Comparison of ENCODE assay signal across 22 cellular contexts in genomic region chr4:183322326-183322725, GRCh38. TPM values are rescaled to one million over a fixed set of nuclear protein-coding genes. Genes with fewer than 3 reads are reported as not detected.
"Had no signal": no experiment of that assay in that cellular context is flagged by ENCODE, and none has a peak within 500 bp of the region (broad histone marks: within the 10 kb centered on the region; RNA-seq: fewer than 3 reads in every experiment).

Gene CLDN24 (minus strand): TSS chr4:183322426. CDS start chr4:183322426, 0 bp downstream.

- H3K27ac ChIP-seq: brain microvascular endothelial cell, upper lobe of right lung had no signal

- DNase-seq: activated CD4-positive, CD25-positive, alpha-beta regulatory T cell; activated gamma-delta T cell treated with Interleukin-2 at 50 U/mL for 16 hours; activated T-cell treated with anti-CD3 and anti-CD28 coated beads, Interleukin-2, amount 50 U/mL, for 4 hours; anterior cingulate cortex; brain microvascular endothelial cell; cerebellar nuclear complex; effector CD8-positive, alpha-beta T cell; foreskin fibroblast; hippocampal formation; kidney; left ventricle myocardium superior; mesenchymal stem cell; upper lobe of right lung had no signal

- H3K9me3 Mint-ChIP-seq: activated T-cell treated with anti-CD3 and anti-CD28 coated beads, Interleukin-2, amount 50 U/mL, for 4 hours had no signal

- H3K4me3 ChIP-seq: upper lobe of right lung had no signal

- H3K36me3 Mint-ChIP-seq: activated naive CD8-positive, alpha-beta T cell had no signal

- H3K27me3 ChIP-seq: brain microvascular endothelial cell, upper lobe of right lung had no signal

- H3K36me3 ChIP-seq: brain microvascular endothelial cell had no signal

- H3K4me1 ChIP-seq: upper lobe of right lung had no signal

- H3K9me3 ChIP-seq: upper lobe of right lung had no signal

- ATAC-seq: activated T-cell treated with anti-CD3 and anti-CD28 coated beads, Interleukin-2, amount 50 U/mL, for 4 hours; left ventricle myocardium superior; sciatic nerve had no signal

- H3K4me3 Mint-ChIP-seq: activated naive CD8-positive, alpha-beta T cell; activated T-cell treated with anti-CD3 and anti-CD28 coated beads, Interleukin-2, amount 50 U/mL, for 4 hours; nephron; stimulated activated naive CD8-positive, alpha-beta T cell treated with anti-CD3 and anti-CD28 coated beads, Interleukin-15, Interleukin-2, amounts not matched to agents 100 ng/mL and 50 ng/mL, for 24 hours had no signal

- H3K27ac Mint-ChIP-seq: activated naive CD8-positive, alpha-beta T cell; nephron; stimulated activated naive CD8-positive, alpha-beta T cell treated with anti-CD3 and anti-CD28 coated beads, Interleukin-15, Interleukin-2, amounts not matched to agents 100 ng/mL and 50 ng/mL, for 24 hours had no signal

RNA-seq across cellular contexts. Expression of gene CLDN24, which starts in this region (rescaled TPM):
- total RNA-seq: activated T-cell treated with anti-CD3 and anti-CD28 coated beads, Interleukin-2, amount 50 U/mL, for 4 hours; kidney; left ventricle myocardium superior; mucosa of gallbladder; osteocyte; pulmonary artery endothelial cell; sciatic nerve; T-helper 2 cell treated with Interferon-gamma antibody and Interleukin-4, amounts not matched to agents 100 ng/mL and 5 ng/mL, for 36 hours; temporal lobe; upper lobe of right lung had no signal
